Comparison of ENCODE assay signal across 8 cellular contexts in the genomic region with DNA sequence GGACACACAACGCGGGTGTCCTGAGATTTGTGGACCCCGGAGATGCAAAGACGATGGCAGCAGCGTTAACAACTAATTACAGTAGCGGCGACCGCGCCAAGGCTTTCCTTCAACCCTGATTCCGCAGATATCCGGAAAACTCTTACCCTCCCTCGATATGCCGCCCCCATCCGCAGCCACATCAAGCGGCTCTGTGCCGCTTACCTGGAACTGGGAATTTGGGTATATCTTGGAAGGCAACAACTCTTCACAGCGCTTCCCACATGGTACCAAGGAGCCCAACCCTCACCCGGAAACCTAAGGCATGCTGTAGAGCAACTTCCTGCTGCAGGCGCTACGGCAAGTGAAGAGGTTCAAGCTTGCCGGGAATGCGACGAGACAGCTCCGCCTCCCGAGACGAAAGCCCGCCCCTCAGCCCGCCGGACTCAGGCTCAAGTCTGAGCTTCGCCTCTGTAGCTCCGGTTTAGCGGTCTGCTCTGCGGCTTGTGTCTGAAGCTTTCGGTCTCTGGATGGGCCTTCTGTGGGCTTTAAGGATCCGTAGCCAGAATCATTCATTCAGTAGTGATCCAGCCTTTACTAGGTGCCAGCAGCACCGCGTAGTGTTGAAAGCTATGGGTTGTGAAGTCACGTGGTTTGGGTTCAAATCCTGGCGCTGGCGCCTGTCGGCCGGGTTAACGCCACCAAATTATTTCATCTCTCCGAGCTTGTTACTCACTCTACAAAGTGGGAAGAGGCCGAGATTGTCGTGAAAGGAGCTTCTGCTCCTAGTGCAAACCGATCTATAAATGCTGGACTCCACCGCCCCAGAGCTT. TPM values are rescaled to one million over a fixed set of nuclear protein-coding genes. Genes with fewer than 3 reads are reported as not detected.
DNase-seq lines count a peak whose midpoint lies in the region; ATAC-seq and TF ChIP-seq lines count a peak whose summit lies in the region.

A gene with protein sequence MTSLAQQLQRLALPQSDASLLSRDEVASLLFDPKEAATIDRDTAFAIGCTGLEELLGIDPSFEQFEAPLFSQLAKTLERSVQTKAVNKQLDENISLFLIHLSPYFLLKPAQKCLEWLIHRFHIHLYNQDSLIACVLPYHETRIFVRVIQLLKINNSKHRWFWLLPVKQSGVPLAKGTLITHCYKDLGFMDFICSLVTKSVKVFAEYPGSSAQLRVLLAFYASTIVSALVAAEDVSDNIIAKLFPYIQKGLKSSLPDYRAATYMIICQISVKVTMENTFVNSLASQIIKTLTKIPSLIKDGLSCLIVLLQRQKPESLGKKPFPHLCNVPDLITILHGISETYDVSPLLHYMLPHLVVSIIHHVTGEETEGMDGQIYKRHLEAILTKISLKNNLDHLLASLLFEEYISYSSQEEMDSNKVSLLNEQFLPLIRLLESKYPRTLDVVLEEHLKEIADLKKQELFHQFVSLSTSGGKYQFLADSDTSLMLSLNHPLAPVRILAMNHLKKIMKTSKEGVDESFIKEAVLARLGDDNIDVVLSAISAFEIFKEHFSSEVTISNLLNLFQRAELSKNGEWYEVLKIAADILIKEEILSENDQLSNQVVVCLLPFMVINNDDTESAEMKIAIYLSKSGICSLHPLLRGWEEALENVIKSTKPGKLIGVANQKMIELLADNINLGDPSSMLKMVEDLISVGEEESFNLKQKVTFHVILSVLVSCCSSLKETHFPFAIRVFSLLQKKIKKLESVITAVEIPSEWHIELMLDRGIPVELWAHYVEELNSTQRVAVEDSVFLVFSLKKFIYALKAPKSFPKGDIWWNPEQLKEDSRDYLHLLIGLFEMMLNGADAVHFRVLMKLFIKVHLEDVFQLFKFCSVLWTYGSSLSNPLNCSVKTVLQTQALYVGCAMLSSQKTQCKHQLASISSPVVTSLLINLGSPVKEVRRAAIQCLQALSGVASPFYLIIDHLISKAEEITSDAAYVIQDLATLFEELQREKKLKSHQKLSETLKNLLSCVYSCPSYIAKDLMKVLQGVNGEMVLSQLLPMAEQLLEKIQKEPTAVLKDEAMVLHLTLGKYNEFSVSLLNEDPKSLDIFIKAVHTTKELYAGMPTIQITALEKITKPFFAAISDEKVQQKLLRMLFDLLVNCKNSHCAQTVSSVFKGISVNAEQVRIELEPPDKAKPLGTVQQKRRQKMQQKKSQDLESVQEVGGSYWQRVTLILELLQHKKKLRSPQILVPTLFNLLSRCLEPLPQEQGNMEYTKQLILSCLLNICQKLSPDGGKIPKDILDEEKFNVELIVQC (N-terminal part only) (minus strand): TSS at position 299 of the 812 bp plus-strand sequence. CDS start 421 bp downstream, outside the sequence.

- H4K5ac ChIP-seq in H9 (ENCODE audit: insufficient read length, low read depth, low read length), result no peak within 1 kb of the TSS

- H3K9ac ChIP-seq in H9 (ENCODE audit: extremely low read depth, insufficient read length, low read length), result peak within 1 kb of the TSS; percentile 78

- H3K9me3 ChIP-seq in H9 (ENCODE audit: control insufficient read depth, low read depth, low read length) (no peaks in the 10 kb centered on the region), MG63 (no peaks in the 10 kb centered on the region)

- H2BK120ac ChIP-seq in H9 (ENCODE audit: low read depth, low read length, poor library complexity, severe bottlenecking), result no peak within 1 kb of the TSS

- peaks cover 11% of the 10 kb centered on the region for H3K79me1 ChIP-seq in H9 (ENCODE audit: insufficient read depth, low read depth, low read length, poor library complexity, severe bottlenecking)

- no peak within 1 kb of the TSS for H2BK12ac ChIP-seq in H9 (ENCODE audit: insufficient read length, low read depth, low read length)

- H3K79me2 ChIP-seq in H9 (ENCODE audit: insufficient read depth, low read length), result peaks cover 7% of the 10 kb centered on the region; the same call in 1 of the 2 replicates

- no peak within 1 kb of the TSS for H2BK15ac ChIP-seq in H9 (ENCODE audit: low read depth, low read length)

- H2AK5ac ChIP-seq in H9 (ENCODE audit: insufficient read length, low read length), result no peak within 1 kb of the TSS

- peak within 1 kb of the TSS; percentile 78 for H2AFZ ChIP-seq in H9 (ENCODE audit: low read length)

- H3K4me2 ChIP-seq in H9 (ENCODE audit: insufficient read depth, insufficient read length, low read length), result peak within 1 kb of the TSS; percentile 73

- no peak within 1 kb of the TSS for H3K4ac ChIP-seq in H9 (ENCODE audit: low read depth, low read length)

- no peaks in the 10 kb centered on the region for H3K23me2 ChIP-seq in H9 (ENCODE audit: insufficient read length, low read depth, low read length, poor library complexity, severe bottlenecking)

- H3K4me1 Mint-ChIP-seq in H9 (peaks cover 14 to 19% of the 10 kb centered on the region in 2 experiments), nephron progenitor cell (peaks cover 22% of the 10 kb centered on the region)
- peaks cover 34% of the 10 kb centered on the region for H3K4me1 Mint-ChIP-seq in stimulated activated naive CD8-positive, alpha-beta T cell treated with anti-CD3 and anti-CD28 coated beads, Interleukin-15, amount 100 ng/mL, for 72 hours

- DNase-seq in ELR (ENCODE audit: low read depth) (peak; percentile 96), H9 (peak; percentile 96), MG63 (peak; percentile 98), SHP77 treated with DMSO at 0.1 percent for 48 hours (lab: John Stamatoyannopoulos, UW) (peak; percentile 89), fibroblast of the conjunctiva (ENCODE audit: low read depth) (peak; percentile 87), nephron progenitor cell (peak; percentile 95)
- DNase-seq in activated effector memory CD4-positive, alpha-beta T cell treated with anti-CD3 and anti-CD28 coated beads, Interleukin-2, amount 50 U/mL, for 16 hours, result peak; percentile 95
- peak; percentile 70 to 83 for DNase-seq in stimulated activated naive CD8-positive, alpha-beta T cell treated with anti-CD3 and anti-CD28 coated beads, Interleukin-15, amount 100 ng/mL, for 72 hours

- H3K18ac ChIP-seq in H9 (ENCODE audit: insufficient read length, low read depth, low read length), result peak within 1 kb of the TSS; percentile 23

- peaks cover 32% of the 10 kb centered on the region for H3K36me3 ChIP-seq in MG63

- WGBS in H9 (ENCODE audit: extremely low coverage, insufficient read length, low lambda C conversion rate), result no CpG with 5 or more reads among the region's 48 CpGs

- H3K36me3 Mint-ChIP-seq in H9 (ENCODE audit: insufficient read depth in 1 of 3, low read depth in 3 of 3) (peaks cover 10 to 42% (median 34%) of the 10 kb centered on the region in 3 experiments; a peak in 6 of 7 replicates), nephron progenitor cell (ENCODE audit: low read depth) (peaks cover 14% of the 10 kb centered on the region)

- H3K23ac ChIP-seq in H9 (ENCODE audit: insufficient read length, low read depth, low read length), result no peak within 1 kb of the TSS

- ATAC-seq in stimulated activated naive CD8-positive, alpha-beta T cell treated with anti-CD3 and anti-CD28 coated beads, Interleukin-15, amount 100 ng/mL, for 72 hours, result peak; percentile 87

- peak within 1 kb of the TSS; percentile 24 for H3K27ac ChIP-seq in H9 (ENCODE audit: insufficient read length, low read depth, low read length)

- H3K56ac ChIP-seq in H9 (ENCODE audit: insufficient read length, low read depth, low read length), result no peak within 1 kb of the TSS

- TF ChIP-seq CTCF in H9 (conservative IDR thresholded peaks at IDR 0.05) (no peak), nephron progenitor cell (IDR thresholded peaks at IDR 0.05) (no peak)

- H2BK20ac ChIP-seq in H9 (ENCODE audit: low read depth, low read length, poor library complexity, severe bottlenecking), result no peak within 1 kb of the TSS

- H4K20me1 ChIP-seq in H9 (ENCODE audit: control insufficient read depth, insufficient read depth, insufficient read length), result no peaks in the 10 kb centered on the region

- peak within 1 kb of the TSS; percentile 99 for H3K4me3 ChIP-seq in MG63

- H4K91ac ChIP-seq in H9 (ENCODE audit: insufficient read length, low read depth, low read length), result no peak within 1 kb of the TSS

- H3K27me3 Mint-ChIP-seq in H9 (ENCODE audit: low read depth) (no peaks in the 10 kb centered on the region; the same call in 1 of the 2 replicates), nephron progenitor cell (ENCODE audit: low read depth, poor library complexity) (peaks cover 5% of the 10 kb centered on the region)
- H3K27me3 Mint-ChIP-seq in stimulated activated naive CD8-positive, alpha-beta T cell treated with anti-CD3 and anti-CD28 coated beads, Interleukin-15, amount 100 ng/mL, for 72 hours, result peaks cover 10% of the 10 kb centered on the region

- no peaks in the 10 kb centered on the region for H3K27me3 ChIP-seq in H9 (ENCODE audit: insufficient read depth, low read length)
- H3K27me3 ChIP-seq in MG63, result no peaks in the 10 kb centered on the region

- no peak within 1 kb of the TSS for H3K14ac ChIP-seq in H9 (ENCODE audit: insufficient read depth, low read length)

- H3K27ac Mint-ChIP-seq in H9, result peak within 1 kb of the TSS; percentile 76 to 98 (median 97)
- H3K27ac Mint-ChIP-seq in nephron progenitor cell, result peak within 1 kb of the TSS; percentile 97
- peak within 1 kb of the TSS; percentile 81 to 89 for H3K27ac Mint-ChIP-seq in stimulated activated naive CD8-positive, alpha-beta T cell treated with anti-CD3 and anti-CD28 coated beads, Interleukin-15, amount 100 ng/mL, for 72 hours

- H3K4me1 ChIP-seq in H9 (ENCODE audit: insufficient read depth, low read length), result no peaks in the 10 kb centered on the region

- no peak within 1 kb of the TSS for H3T11ph ChIP-seq in H9 (ENCODE audit: low read length)

- no peak within 1 kb of the TSS for H4K8ac ChIP-seq in H9 (replicated peaks; ENCODE audit: insufficient read length, low read depth, low read length)

- H3K4me3 Mint-ChIP-seq in H9 (peak within 1 kb of the TSS; percentile 98), nephron progenitor cell (peak within 1 kb of the TSS; percentile 98)
- H3K4me3 Mint-ChIP-seq in stimulated activated naive CD8-positive, alpha-beta T cell treated with anti-CD3 and anti-CD28 coated beads, Interleukin-15, amount 100 ng/mL, for 72 hours, result peak within 1 kb of the TSS; percentile 77 to 95

- H3K9me3 Mint-ChIP-seq in H9 (no peaks in the 10 kb centered on the region), nephron progenitor cell (no peaks in the 10 kb centered on the region)
- H3K9me3 Mint-ChIP-seq in stimulated activated naive CD8-positive, alpha-beta T cell treated with anti-CD3 and anti-CD28 coated beads, Interleukin-15, amount 100 ng/mL, for 72 hours, result no peaks in the 10 kb centered on the region

- H2BK5ac ChIP-seq in H9 (ENCODE audit: insufficient read length, low read length), result no peak within 1 kb of the TSS

RNA-seq across cellular contexts. Expression of the gene that starts here (rescaled TPM):
- total RNA-seq in H9 (2021), result 84.8 and 88.2 TPM in 2 replicates
- 15.1 TPM in 2 replicates for total RNA-seq in MG63 (2014; rRNA removed; shearing (Covaris generic); ENCODE audit: low replicate concordance)

Comparison
In these comparisons a context has a peak if more than half of its experiments do, and no peak if none do; other contexts are left out.
1. Peak in every context shown above with its lines: DNase-seq, ATAC-seq, H3K4me3 ChIP-seq and H3K27ac ChIP-seq.